Comparison of ENCODE assay signal across 1 cellular context in genomic region chr13:24997367-24997967, GRCh38.
TF ChIP-seq lines count a peak whose summit lies in the region.

No MANE protein-coding gene starts in this region.

TF ChIP-seq in GM23338, 12 proteins besides CTCF, POLR2A, EP300 and RAD21 (continued from another document):
- TF ChIP-seq, protein P1, sequence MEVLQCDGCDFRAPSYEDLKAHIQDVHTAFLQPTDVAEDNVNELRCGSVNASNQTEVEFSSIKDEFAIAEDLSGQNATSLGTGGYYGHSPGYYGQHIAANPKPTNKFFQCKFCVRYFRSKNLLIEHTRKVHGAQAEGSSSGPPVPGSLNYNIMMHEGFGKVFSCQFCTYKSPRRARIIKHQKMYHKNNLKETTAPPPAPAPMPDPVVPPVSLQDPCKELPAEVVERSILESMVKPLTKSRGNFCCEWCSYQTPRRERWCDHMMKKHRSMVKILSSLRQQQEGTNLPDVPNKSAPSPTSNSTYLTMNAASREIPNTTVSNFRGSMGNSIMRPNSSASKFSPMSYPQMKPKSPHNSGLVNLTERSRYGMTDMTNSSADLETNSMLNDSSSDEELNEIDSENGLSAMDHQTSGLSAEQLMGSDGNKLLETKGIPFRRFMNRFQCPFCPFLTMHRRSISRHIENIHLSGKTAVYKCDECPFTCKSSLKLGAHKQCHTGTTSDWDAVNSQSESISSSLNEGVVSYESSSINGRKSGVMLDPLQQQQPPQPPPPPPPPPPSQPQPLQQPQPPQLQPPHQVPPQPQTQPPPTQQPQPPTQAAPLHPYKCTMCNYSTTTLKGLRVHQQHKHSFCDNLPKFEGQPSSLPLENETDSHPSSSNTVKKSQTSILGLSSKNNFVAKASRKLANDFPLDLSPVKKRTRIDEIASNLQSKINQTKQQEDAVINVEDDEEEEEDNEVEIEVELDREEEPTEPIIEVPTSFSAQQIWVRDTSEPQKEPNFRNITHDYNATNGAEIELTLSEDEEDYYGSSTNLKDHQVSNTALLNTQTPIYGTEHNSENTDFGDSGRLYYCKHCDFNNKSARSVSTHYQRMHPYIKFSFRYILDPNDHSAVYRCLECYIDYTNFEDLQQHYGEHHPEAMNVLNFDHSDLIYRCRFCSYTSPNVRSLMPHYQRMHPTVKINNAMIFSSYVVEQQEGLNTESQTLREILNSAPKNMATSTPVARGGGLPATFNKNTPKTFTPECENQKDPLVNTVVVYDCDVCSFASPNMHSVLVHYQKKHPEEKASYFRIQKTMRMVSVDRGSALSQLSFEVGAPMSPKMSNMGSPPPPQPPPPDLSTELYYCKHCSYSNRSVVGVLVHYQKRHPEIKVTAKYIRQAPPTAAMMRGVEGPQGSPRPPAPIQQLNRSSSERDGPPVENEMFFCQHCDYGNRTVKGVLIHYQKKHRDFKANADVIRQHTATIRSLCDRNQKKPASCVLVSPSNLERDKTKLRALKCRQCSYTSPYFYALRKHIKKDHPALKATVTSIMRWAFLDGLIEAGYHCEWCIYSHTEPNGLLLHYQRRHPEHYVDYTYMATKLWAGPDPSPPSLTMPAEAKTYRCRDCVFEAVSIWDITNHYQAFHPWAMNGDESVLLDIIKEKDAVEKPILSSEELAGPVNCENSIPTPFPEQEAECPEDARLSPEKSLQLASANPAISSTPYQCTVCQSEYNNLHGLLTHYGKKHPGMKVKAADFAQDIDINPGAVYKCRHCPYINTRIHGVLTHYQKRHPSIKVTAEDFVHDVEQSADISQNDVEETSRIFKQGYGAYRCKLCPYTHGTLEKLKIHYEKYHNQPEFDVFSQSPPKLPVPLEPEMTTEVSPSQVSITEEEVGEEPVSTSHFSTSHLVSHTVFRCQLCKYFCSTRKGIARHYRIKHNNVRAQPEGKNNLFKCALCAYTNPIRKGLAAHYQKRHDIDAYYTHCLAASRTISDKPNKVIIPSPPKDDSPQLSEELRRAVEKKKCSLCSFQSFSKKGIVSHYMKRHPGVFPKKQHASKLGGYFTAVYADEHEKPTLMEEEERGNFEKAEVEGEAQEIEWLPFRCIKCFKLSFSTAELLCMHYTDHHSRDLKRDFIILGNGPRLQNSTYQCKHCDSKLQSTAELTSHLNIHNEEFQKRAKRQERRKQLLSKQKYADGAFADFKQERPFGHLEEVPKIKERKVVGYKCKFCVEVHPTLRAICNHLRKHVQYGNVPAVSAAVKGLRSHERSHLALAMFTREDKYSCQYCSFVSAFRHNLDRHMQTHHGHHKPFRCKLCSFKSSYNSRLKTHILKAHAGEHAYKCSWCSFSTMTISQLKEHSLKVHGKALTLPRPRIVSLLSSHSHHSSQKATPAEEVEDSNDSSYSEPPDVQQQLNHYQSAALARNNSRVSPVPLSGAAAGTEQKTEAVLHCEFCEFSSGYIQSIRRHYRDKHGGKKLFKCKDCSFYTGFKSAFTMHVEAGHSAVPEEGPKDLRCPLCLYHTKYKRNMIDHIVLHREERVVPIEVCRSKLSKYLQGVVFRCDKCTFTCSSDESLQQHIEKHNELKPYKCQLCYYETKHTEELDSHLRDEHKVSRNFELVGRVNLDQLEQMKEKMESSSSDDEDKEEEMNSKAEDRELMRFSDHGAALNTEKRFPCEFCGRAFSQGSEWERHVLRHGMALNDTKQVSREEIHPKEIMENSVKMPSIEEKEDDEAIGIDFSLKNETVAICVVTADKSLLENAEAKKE (CRISPR knock-in tag; IDR thresholded peaks at IDR 0.05), result no peak
- TF ChIP-seq, protein P2, sequence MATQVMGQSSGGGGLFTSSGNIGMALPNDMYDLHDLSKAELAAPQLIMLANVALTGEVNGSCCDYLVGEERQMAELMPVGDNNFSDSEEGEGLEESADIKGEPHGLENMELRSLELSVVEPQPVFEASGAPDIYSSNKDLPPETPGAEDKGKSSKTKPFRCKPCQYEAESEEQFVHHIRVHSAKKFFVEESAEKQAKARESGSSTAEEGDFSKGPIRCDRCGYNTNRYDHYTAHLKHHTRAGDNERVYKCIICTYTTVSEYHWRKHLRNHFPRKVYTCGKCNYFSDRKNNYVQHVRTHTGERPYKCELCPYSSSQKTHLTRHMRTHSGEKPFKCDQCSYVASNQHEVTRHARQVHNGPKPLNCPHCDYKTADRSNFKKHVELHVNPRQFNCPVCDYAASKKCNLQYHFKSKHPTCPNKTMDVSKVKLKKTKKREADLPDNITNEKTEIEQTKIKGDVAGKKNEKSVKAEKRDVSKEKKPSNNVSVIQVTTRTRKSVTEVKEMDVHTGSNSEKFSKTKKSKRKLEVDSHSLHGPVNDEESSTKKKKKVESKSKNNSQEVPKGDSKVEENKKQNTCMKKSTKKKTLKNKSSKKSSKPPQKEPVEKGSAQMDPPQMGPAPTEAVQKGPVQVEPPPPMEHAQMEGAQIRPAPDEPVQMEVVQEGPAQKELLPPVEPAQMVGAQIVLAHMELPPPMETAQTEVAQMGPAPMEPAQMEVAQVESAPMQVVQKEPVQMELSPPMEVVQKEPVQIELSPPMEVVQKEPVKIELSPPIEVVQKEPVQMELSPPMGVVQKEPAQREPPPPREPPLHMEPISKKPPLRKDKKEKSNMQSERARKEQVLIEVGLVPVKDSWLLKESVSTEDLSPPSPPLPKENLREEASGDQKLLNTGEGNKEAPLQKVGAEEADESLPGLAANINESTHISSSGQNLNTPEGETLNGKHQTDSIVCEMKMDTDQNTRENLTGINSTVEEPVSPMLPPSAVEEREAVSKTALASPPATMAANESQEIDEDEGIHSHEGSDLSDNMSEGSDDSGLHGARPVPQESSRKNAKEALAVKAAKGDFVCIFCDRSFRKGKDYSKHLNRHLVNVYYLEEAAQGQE (IDR thresholded peaks at IDR 0.05; ENCODE audit: unreplicated experiment), result no peak
